8 cellular contexts compared by ENCODE assay signal in genomic region chr1:51729824-51730284, GRCh38.
DNase-seq lines count a peak whose midpoint lies in the region; ATAC-seq and TF ChIP-seq lines count a peak whose summit lies in the region.

No MANE protein-coding gene starts in this region.

- H3K4me1 ChIP-seq in SK-N-SH (ENCODE audit: control insufficient read depth in 1 of 2, insufficient read depth in 2 of 2, low read depth in 1 of 2, low read length in 1 of 2), result peaks cover 13 to 46% of the 10 kb centered on the region in 2 experiments; a peak in 3 of 4 replicates
- peaks cover 13 to 21% of the 10 kb centered on the region in 2 experiments for H3K4me1 ChIP-seq in neutrophil (ENCODE audit: control insufficient read depth in 1 of 2, insufficient read depth in 1 of 2, low read depth in 1 of 2, low read length in 1 of 2)

- H3K9me3 ChIP-seq in AG04450 (ENCODE audit: control insufficient read depth, insufficient read depth, low read length) (no peaks in the 10 kb centered on the region; the same call in 1 of the 2 replicates), SK-N-SH (no peaks in the 10 kb centered on the region), neutrophil (no peaks in the 10 kb centered on the region)

- ATAC-seq in GM18861 (IDR thresholded peaks at IDR 0.05; ENCODE audit: unreplicated experiment) (peak; percentile 1), HG03103 (IDR thresholded peaks at IDR 0.05; ENCODE audit: low read depth, unreplicated experiment) (peak; percentile 20), GM19452 (IDR thresholded peaks at IDR 0.05; ENCODE audit: unreplicated experiment) (no peak)

- peaks cover 81% of the 10 kb centered on the region for H3K79me2 ChIP-seq in SK-N-SH (ENCODE audit: insufficient read depth)

- no peak for TF ChIP-seq RAD21 in SK-N-SH (IDR thresholded peaks at IDR 0.05; ENCODE audit: low read length)

- TF ChIP-seq CTCF in AG04450 (IDR thresholded peaks at IDR 0.05; ENCODE audit: low read depth, low read length) (no peak), SK-N-SH (IDR thresholded peaks at IDR 0.05) (no peak), fibroblast of pulmonary artery (IDR thresholded peaks at IDR 0.05; ENCODE audit: low read length, missing control alignments) (no peak), neutrophil (IDR thresholded peaks at IDR 0.05) (no peak)

- H3K9ac ChIP-seq in SK-N-SH, result peak overlapping the region; percentile 82

- CTCF ChIA-PET in AG04450 (lab: Charles Lee), result interaction anchor here (0.8 to 1.0 kb wide), 2 partner anchors 11 to 103 kb away, joined by 3 read pairs; no protein-coding TSS in a partner anchor
- CTCF ChIA-PET in SK-N-SH (lab: Yijun Ruan, JAX), result interaction anchor here (1.0 to 1.5 kb wide), 2 partner anchors 39 to 103 kb away, joined by 3 to 5 read pairs; no protein-coding TSS in a partner anchor

- POLR2A ChIA-PET in AG04450 (lab: Yijun Ruan, JAX) (no interaction called here), SK-N-SH (lab: Yijun Ruan, JAX) (no interaction called here)

- H3K4me3 ChIP-seq in AG04450 (ENCODE audit: low read depth, low read length) (peak overlapping the region; percentile 75), SK-N-SH (ENCODE audit: low read depth in 2 of 2, low read length in 1 of 2) (peak overlapping the region; percentile 75 to 92), fibroblast of pulmonary artery (replicated peaks; ENCODE audit: low read depth, low read length) (peak overlapping the region; percentile 69), neutrophil (ENCODE audit: low read depth in 1 of 2, low read length in 1 of 2) (peak overlapping the region; percentile 82 to 83)

- no peaks in the 10 kb centered on the region for H3K9me2 ChIP-seq in SK-N-SH

- H3K36me3 ChIP-seq in SK-N-SH (replicated peaks in 1 of 2; ENCODE audit: control insufficient read depth in 1 of 2, insufficient read depth in 2 of 2, low read length in 1 of 2) (no peaks in the 10 kb centered on the region), neutrophil (no peaks in the 10 kb centered on the region)

- H4K20me1 ChIP-seq in SK-N-SH (ENCODE audit: insufficient read depth), result peaks cover 30% of the 10 kb centered on the region

- DNase-seq in AG04450 (ENCODE audit: low read depth, low spot score) (no peak), SK-N-SH (no peak), fibroblast of pulmonary artery (ENCODE audit: low read depth) (peak; percentile 16), NCI-H774 (lab: John Stamatoyannopoulos, UW) (no peak)

- H3K27me3 ChIP-seq in AG04450 (ENCODE audit: control insufficient read depth, insufficient read depth, low read length) (no peaks in the 10 kb centered on the region), SK-N-SH (ENCODE audit: insufficient read depth) (no peaks in the 10 kb centered on the region), neutrophil (no peaks in the 10 kb centered on the region)

- H3K27ac ChIP-seq in AG04450 (ENCODE audit: low read depth, low read length), result peak overlapping the region; percentile 65
- peak overlapping the region; percentile 75 to 83 for H3K27ac ChIP-seq in SK-N-SH (ENCODE audit: low read depth in 2 of 2, low read length in 1 of 2)
- H3K27ac ChIP-seq in neutrophil, result peak overlapping the region; percentile 74

- no peak for TF ChIP-seq EP300 in SK-N-SH (IDR thresholded peaks at IDR 0.05; ENCODE audit: borderline replicate concordance in 1 of 2, low read depth in 1 of 2, low read length in 1 of 2)

- peak overlapping the region; percentile 97 for H3K4me2 ChIP-seq in SK-N-SH

- H3F3A ChIP-seq in SK-N-SH (replicated peaks; ENCODE audit: insufficient read depth), result peaks cover 5% of the 10 kb centered on the region

- WGBS in SK-N-SH (ENCODE audit: low lambda C conversion rate), result 4% methylated on average over 11 of the region's 28 CpGs

- H2AFZ ChIP-seq in SK-N-SH (ENCODE audit: low read depth), result peak overlapping the region; percentile 16; the same call in 1 of the 2 replicates

TF ChIP-seq in SK-N-SH, 30 proteins besides CTCF, POLR2A, EP300 and RAD21:
- TF ChIP-seq USF2 (IDR thresholded peaks at IDR 0.05; ENCODE audit: borderline replicate concordance, low read depth, low read length) (no peak), EZH2phosphoT487 (IDR thresholded peaks at IDR 0.05; ENCODE audit: borderline replicate concordance, low read depth) (no peak), RXRA (IDR thresholded peaks at IDR 0.05; ENCODE audit: borderline replicate concordance, low read depth) (no peak)
